ENCODE assay signal across 25 cellular contexts in genomic region chr10:79034271-79034876, GRCh38. TPM values are rescaled to one million over a fixed set of nuclear protein-coding genes. Genes with fewer than 3 reads are reported as not detected.
DNase-seq lines count a peak whose midpoint lies in the region; ATAC-seq and TF ChIP-seq lines count a peak whose summit lies in the region.
"Had no signal": no experiment of that assay in that cellular context is flagged by ENCODE, and none has a peak within 500 bp of the region (broad histone marks: within the 10 kb centered on the region; RNA-seq: fewer than 3 reads in every experiment).

No MANE protein-coding gene starts in this region.

- H4K20me1 ChIP-seq in neural progenitor cell (ENCODE audit: low read depth) (no peaks in the 10 kb centered on the region), MM.1S (ENCODE audit: insufficient read depth, low read length) (no peaks in the 10 kb centered on the region)

- H3K9ac ChIP-seq in neural progenitor cell (no peak overlapping the region), MM.1S (ENCODE audit: low read length) (no peak overlapping the region)
- H3K9ac ChIP-seq: GM23248 had no signal

- H3K4me1 Mint-ChIP-seq in neural progenitor cell = peaks cover 17% of the 10 kb centered on the region
- peaks cover under 1% of the 10 kb centered on the region for H3K4me1 Mint-ChIP-seq in activated T-cell treated with anti-CD3 and anti-CD28 coated beads, Interleukin-2, amount 50 U/mL, for 4 hours (ENCODE audit: low read depth)
- H3K4me1 Mint-ChIP-seq: CD14-positive monocyte had no signal

- no peaks in the 10 kb centered on the region for H3K9me3 Mint-ChIP-seq in neural progenitor cell
- no peaks in the 10 kb centered on the region for H3K9me3 Mint-ChIP-seq in activated T-cell treated with anti-CD3 and anti-CD28 coated beads, Interleukin-2, amount 50 U/mL, for 4 hours
- H3K9me3 Mint-ChIP-seq: CD14-positive monocyte; CD8-positive, alpha-beta memory T cell had no signal

- H3K36me3 ChIP-seq in heart right ventricle (no peaks in the 10 kb centered on the region), neural progenitor cell (no peaks in the 10 kb centered on the region), tibial artery (no peaks in the 10 kb centered on the region), MM.1S (replicated peaks; ENCODE audit: insufficient read depth, low read length) (no peaks in the 10 kb centered on the region)
- H3K36me3 ChIP-seq: BE2C, SJCRH30 had no signal

- H3K79me2 ChIP-seq in neural progenitor cell (ENCODE audit: low read depth) = no peaks in the 10 kb centered on the region
- no peaks in the 10 kb centered on the region for H3K79me2 ChIP-seq in MM.1S (ENCODE audit: low read length)

- intact Hi-C loops in left ventricle myocardium superior (cut with micrococcal nuclease) (no loop called here), heart right ventricle (cut with DNase I) (no loop called here), tibial artery (cut with DNase I; ENCODE audit: low total_unique reads) (loop anchor here (1.0 kb wide), 1 partner anchor 20 kb away; no protein-coding TSS in a partner anchor)

- H3K36me3 Mint-ChIP-seq in neural progenitor cell = no peaks in the 10 kb centered on the region
- no peaks in the 10 kb centered on the region for H3K36me3 Mint-ChIP-seq in activated T-cell treated with anti-CD3 and anti-CD28 coated beads, Interleukin-2, amount 50 U/mL, for 4 hours (ENCODE audit: insufficient read depth)
- H3K36me3 Mint-ChIP-seq: CD14-positive monocyte had no signal

- no peak overlapping the region for H2AFZ ChIP-seq in neural progenitor cell (replicated peaks)
- H2AFZ ChIP-seq in MM.1S (ENCODE audit: low read length) = no peak overlapping the region
- H2AFZ ChIP-seq: GM23248 had no signal

- H3K4me3 Mint-ChIP-seq in neural progenitor cell = no peak overlapping the region
- no peak overlapping the region for H3K4me3 Mint-ChIP-seq in activated T-cell treated with anti-CD3 and anti-CD28 coated beads, Interleukin-2, amount 50 U/mL, for 4 hours
- H3K4me3 Mint-ChIP-seq: CD14-positive monocyte had no signal

- no peaks in the 10 kb centered on the region for H3K9me2 ChIP-seq in MM.1S (replicated peaks; ENCODE audit: insufficient read depth, low read length)

- ATAC-seq in left ventricle myocardium superior (no peak), heart right ventricle (no peak)
- no peak for ATAC-seq in activated T-cell treated with anti-CD3 and anti-CD28 coated beads, Interleukin-2, amount 50 U/mL, for 4 hours

- H3F3A ChIP-seq in neural progenitor cell (ENCODE audit: low read depth) (no peaks in the 10 kb centered on the region), MM.1S (ENCODE audit: insufficient read depth, low read length) (no peaks in the 10 kb centered on the region)

- H3K4me2 ChIP-seq in neural progenitor cell = no peak overlapping the region
- H3K4me2 ChIP-seq in MM.1S (ENCODE audit: low read depth, low read length) = no peak overlapping the region

- peaks cover 6% of the 10 kb centered on the region for H3K27me3 Mint-ChIP-seq in neural progenitor cell (ENCODE audit: insufficient read depth, low read depth)
- peaks cover 5% of the 10 kb centered on the region for H3K27me3 Mint-ChIP-seq in activated T-cell treated with anti-CD3 and anti-CD28 coated beads, Interleukin-2, amount 50 U/mL, for 4 hours (ENCODE audit: low read depth)

- TF ChIP-seq CTCF in heart right ventricle (IDR thresholded peaks at IDR 0.05) (no peak), neural progenitor cell (IDR thresholded peaks at IDR 0.05) (no peak), tibial artery (IDR thresholded peaks at IDR 0.05) (no peak), MM.1S (IDR thresholded peaks at IDR 0.05; ENCODE audit: low read length) (no peak)

- H3K4me1 ChIP-seq in heart right ventricle (no peaks in the 10 kb centered on the region), neural progenitor cell (peaks cover 5% of the 10 kb centered on the region), tibial artery (no peaks in the 10 kb centered on the region), MM.1S (ENCODE audit: low read length) (no peaks in the 10 kb centered on the region)

- no peak overlapping the region for H3K27ac ChIP-seq in heart right ventricle
- no peak overlapping the region for H3K27ac ChIP-seq in neural progenitor cell
- H3K27ac ChIP-seq in tibial artery = no peak overlapping the region
- no peak overlapping the region for H3K27ac ChIP-seq in MM.1S (ENCODE audit: low read length)
- H3K27ac ChIP-seq: 22Rv1, GM23248, SJCRH30 had no signal

- H3K27me3 ChIP-seq in heart right ventricle (no peaks in the 10 kb centered on the region), neural progenitor cell (no peaks in the 10 kb centered on the region), tibial artery (peaks cover 0 to 2% of the 10 kb centered on the region in 2 donors), MM.1S (replicated peaks; ENCODE audit: insufficient read depth, low read length) (no peaks in the 10 kb centered on the region)
- H3K27me3 ChIP-seq: BE2C, SJCRH30 had no signal

- peak overlapping the region; percentile 77 for H3K27ac Mint-ChIP-seq in neural progenitor cell
- H3K27ac Mint-ChIP-seq: CD8-positive, alpha-beta memory T cell had no signal

- H3K9me3 ChIP-seq in heart right ventricle (no peaks in the 10 kb centered on the region), neural progenitor cell (ENCODE audit: low read depth) (no peaks in the 10 kb centered on the region), tibial artery (no peaks in the 10 kb centered on the region), MM.1S (replicated peaks; ENCODE audit: insufficient read depth, low read length) (no peaks in the 10 kb centered on the region)
- H3K9me3 ChIP-seq: BE2C, SJCRH30 had no signal

- H3K4me3 ChIP-seq in heart right ventricle = no peak overlapping the region
- no peak overlapping the region for H3K4me3 ChIP-seq in neural progenitor cell
- H3K4me3 ChIP-seq in tibial artery = no peak overlapping the region
- no peak overlapping the region for H3K4me3 ChIP-seq in MM.1S (ENCODE audit: low read length)
- H3K4me3 ChIP-seq: GM23248, SJCRH30 had no signal

- 96 to 98% methylated on average over 9 of the region's 9 CpGs for WGBS in heart right ventricle, 2 donors

- peak; percentile 20 for DNase-seq in activated CD4-positive, CD25-positive, alpha-beta regulatory T cell treated with anti-CD3 and anti-CD28 coated beads, Interleukin-2, amount 50 U/mL, for 72 hours
- no peak for DNase-seq in activated CD4-positive, CD25-positive, alpha-beta regulatory T cell (lab: John Stamatoyannopoulos, UW)
- DNase-seq in left ventricle myocardium superior (peak; percentile 2), heart right ventricle (no peak), neural progenitor cell (ENCODE audit: low spot score) (no peak), tibial artery (peak; percentile 1 to 2), MM.1S (no peak)
- DNase-seq in activated T-cell treated with anti-CD3 and anti-CD28 coated beads, Interleukin-2, amount 50 U/mL, for 4 hours = no peak
- DNase-seq: BE2C, DMS 273 treated with DMSO at 0.1 percent for 48 hours, DMS79 treated with DMSO at 0.1 percent for 48 hours, GF-D8, GM23248, H7, KBM-7, NCI-H1105 treated with DMSO at 0.1 percent for 48 hours, NCI-H146, NCI-H2029, NCI-H446, NCI-H524 treated with DMSO at 0.1 percent for 48 hours, NCI-H774, SJCRH30 had no signal

RNA-seq across cellular contexts. Expression of gene ZMIZ1, which starts 34.4 kb away (rescaled TPM):
- total RNA-seq in left ventricle myocardium superior (49.5 TPM), heart right ventricle (10 to 100 TPM; 40.4 to 61.5 (median 50.8) TPM), neural progenitor cell (ENCODE audit: low replicate concordance) (5.8 and 12.3 TPM in 2 replicates)
- polyA plus RNA-seq in heart right ventricle = 10 to 100 TPM; 24.2 to 26.8 TPM
- total RNA-seq in activated T-cell treated with anti-CD3 and anti-CD28 coated beads, Interleukin-2, amount 50 U/mL, for 4 hours = 10 to 100 TPM; 17.7 to 21.0 (median 18.0) TPM

Comparison
In these comparisons a context has a peak if more than half of its experiments do, and no peak if none do; other contexts are left out.
1. DNase-seq: peak in activated CD4-positive, CD25-positive, alpha-beta regulatory T cell treated with anti-CD3 and anti-CD28 coated beads, Interleukin-2, amount 50 U/mL, for 72 hours (single experiment), left ventricle myocardium superior (single experiment) and tibial artery (2 of 2); none in activated CD4-positive, CD25-positive, alpha-beta regulatory T cell (0 of 4), heart right ventricle (0 of 2), neural progenitor cell (single experiment), MM.1S (single experiment) and activated T-cell treated with anti-CD3 and anti-CD28 coated beads, Interleukin-2, amount 50 U/mL, for 4 hours (single experiment).